ENCODE assay signal across 9 cellular contexts in the genomic region with DNA sequence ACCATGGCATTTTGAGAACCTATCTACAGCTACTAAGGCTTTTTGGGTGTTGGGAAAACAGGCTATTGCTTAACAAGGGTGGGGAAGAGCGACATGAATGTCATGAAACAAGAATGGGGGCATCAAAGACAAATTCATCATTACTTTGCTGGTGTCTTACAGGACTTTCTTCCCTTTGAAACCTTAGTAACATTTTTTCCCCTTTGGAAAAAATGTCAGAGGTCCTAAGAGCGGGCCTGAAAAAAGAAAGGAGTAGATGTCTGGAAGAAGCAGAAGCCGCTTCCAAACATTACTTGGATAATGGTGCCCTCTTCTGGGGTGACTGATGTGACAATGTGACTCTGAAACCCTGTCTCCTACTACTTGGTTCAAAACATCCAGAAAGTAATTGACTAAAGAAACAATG. TPM values are rescaled to one million over a fixed set of nuclear protein-coding genes. Genes with fewer than 3 reads are reported as not detected.
A peak's percentile ranks its signal among the peaks of the same experiment; 100 is the strongest.
DNase-seq lines count a peak whose midpoint lies in the region; ATAC-seq and TF ChIP-seq lines count a peak whose summit lies in the region.
"Had no signal": no experiment of that assay in that cellular context is flagged by ENCODE, and none has a peak within 500 bp of the region (broad histone marks: within the 10 kb centered on the region; RNA-seq: fewer than 3 reads in every experiment).

No MANE protein-coding gene starts in this region.

- peaks cover 8% of the 10 kb centered on the region for H3K4me1 ChIP-seq in GM23248 (ENCODE audit: insufficient read depth)

- peaks cover 5% of the 10 kb centered on the region for H3K36me3 Mint-ChIP-seq in activated CD4-positive, alpha-beta T cell treated with anti-CD3 and anti-CD28 coated beads, Interleukin-2, amount 10 ng/mL, durations not matched to agents 7 days and 5 days (ENCODE audit: low read depth)
- H3K36me3 Mint-ChIP-seq in progenitor cell of endocrine pancreas (ENCODE audit: insufficient read depth), result no peaks in the 10 kb centered on the region
- H3K36me3 Mint-ChIP-seq: mesothelial cell of epicardium had no signal

- H3K27ac Mint-ChIP-seq in activated CD4-positive, alpha-beta T cell treated with anti-CD3 and anti-CD28 coated beads, Interleukin-2, amount 10 ng/mL, durations not matched to agents 7 days and 5 days, result no peak overlapping the region
- no peak overlapping the region for H3K27ac Mint-ChIP-seq in progenitor cell of endocrine pancreas
- H3K27ac Mint-ChIP-seq: mesothelial cell of epicardium had no signal

- in situ Hi-C loops in GM23248 (cut with MboI), result no loop called here

- H3K27me3 Mint-ChIP-seq in activated CD4-positive, alpha-beta T cell treated with anti-CD3 and anti-CD28 coated beads, Interleukin-2, amount 10 ng/mL, durations not matched to agents 7 days and 5 days, result no peaks in the 10 kb centered on the region
- no peaks in the 10 kb centered on the region for H3K27me3 Mint-ChIP-seq in progenitor cell of endocrine pancreas

- ATAC-seq in HG03378 (IDR thresholded peaks at IDR 0.05; ENCODE audit: unreplicated experiment), result no peak

- no peak overlapping the region for H3K9ac ChIP-seq in GM23248

- peaks cover 17% of the 10 kb centered on the region for H3K4me1 Mint-ChIP-seq in activated CD4-positive, alpha-beta T cell treated with anti-CD3 and anti-CD28 coated beads, Interleukin-2, amount 10 ng/mL, durations not matched to agents 7 days and 5 days
- H3K4me1 Mint-ChIP-seq in progenitor cell of endocrine pancreas (ENCODE audit: low read depth), result peaks cover 11% of the 10 kb centered on the region

- peaks cover 11% of the 10 kb centered on the region for H3K79me2 ChIP-seq in GM23248 (ENCODE audit: insufficient read depth)

- DNase-seq in Ammon's horn (ENCODE audit: low spot score), result peak; percentile 86
- peak; percentile 84 for DNase-seq in GM23248
- DNase-seq in NCI-H2227 treated with DMSO at 0.1 percent for 48 hours (lab: John Stamatoyannopoulos, UW), result peak; percentile 68
- peak; percentile 65 for DNase-seq in activated CD4-positive, alpha-beta T cell treated with anti-CD3 and anti-CD28 coated beads, Interleukin-2, amount 10 ng/mL, durations not matched to agents 7 days and 5 days
- DNase-seq in fibroblast of peridontal ligament (ENCODE audit: extremely low read depth), result peak; percentile 87
- DNase-seq in progenitor cell of endocrine pancreas (ENCODE audit: low spot score, unreplicated experiment), result peak; percentile 15
- no peak for DNase-seq in NCI-H187 treated with DMSO at 0.1 percent for 48 hours (lab: John Stamatoyannopoulos, UW)

- peaks cover 8% of the 10 kb centered on the region for H3F3A ChIP-seq in GM23248 (ENCODE audit: insufficient read depth)

- no peak overlapping the region for H3K4me2 ChIP-seq in GM23248 (ENCODE audit: unreplicated experiment)

- no peak overlapping the region for H3K4me3 Mint-ChIP-seq in activated CD4-positive, alpha-beta T cell treated with anti-CD3 and anti-CD28 coated beads, Interleukin-2, amount 10 ng/mL, durations not matched to agents 7 days and 5 days
- no peak overlapping the region for H3K4me3 Mint-ChIP-seq in progenitor cell of endocrine pancreas (ENCODE audit: low read depth)
- H3K4me3 Mint-ChIP-seq: mesothelial cell of epicardium had no signal

- H3K36me3 ChIP-seq in GM23248 (ENCODE audit: low read depth), result no peaks in the 10 kb centered on the region

- no peak overlapping the region for H3K4me3 ChIP-seq in GM23248

- POLR2A ChIA-PET in activated CD4-positive, alpha-beta T cell treated with anti-CD3 and anti-CD28 coated beads, Interleukin-2, amount 10 ng/mL, durations not matched to agents 7 days and 5 days (lab: Charles Lee), result no interaction called here

- peak overlapping the region; percentile 97 for H2AFZ ChIP-seq in GM23248

- TF ChIP-seq CTCF in progenitor cell of endocrine pancreas (IDR thresholded peaks at IDR 0.05; ENCODE audit: unreplicated experiment), result peak; percentile 62

- H4K20me1 ChIP-seq in GM23248 (ENCODE audit: insufficient read depth), result no peaks in the 10 kb centered on the region

- no peaks in the 10 kb centered on the region for H3K9me3 Mint-ChIP-seq in activated CD4-positive, alpha-beta T cell treated with anti-CD3 and anti-CD28 coated beads, Interleukin-2, amount 10 ng/mL, durations not matched to agents 7 days and 5 days
- no peaks in the 10 kb centered on the region for H3K9me3 Mint-ChIP-seq in progenitor cell of endocrine pancreas (ENCODE audit: low read depth)
- H3K9me3 Mint-ChIP-seq: mesothelial cell of epicardium had no signal

- no peak overlapping the region for H3K27ac ChIP-seq in GM23248

- WGBS in GM23248 (ENCODE audit: low coverage in 1 of 2, low lambda C conversion rate in 2 of 2, missing lambda C conversion rate in 2 of 2), 2 experiments, result 32 to 36% methylated on average over 3 of the region's 3 CpGs

- H3K9me3 ChIP-seq in GM23248 (ENCODE audit: low read depth), result no peaks in the 10 kb centered on the region

- H3K9me2 ChIP-seq in GM23248 (ENCODE audit: insufficient read depth), result no peaks in the 10 kb centered on the region

- no peaks in the 10 kb centered on the region for H3K27me3 ChIP-seq in GM23248 (replicated peaks; ENCODE audit: insufficient read depth)

- CTCF ChIA-PET in activated CD4-positive, alpha-beta T cell treated with anti-CD3 and anti-CD28 coated beads, Interleukin-2, amount 10 ng/mL, durations not matched to agents 7 days and 5 days (lab: Charles Lee), result interaction anchor here (0.6 to 0.7 kb wide), 4 partner anchors 9 to 844 kb away, joined by 3 read pairs; no protein-coding TSS in a partner anchor

RNA-seq across cellular contexts. Expression of a gene that starts 3.8 kb away (rescaled TPM):
- 49.0 and 63.4 TPM in 2 replicates for total RNA-seq in GM23248 (2014; rRNA removed; shearing (Covaris generic))
- 40.4 and 43.6 TPM in 2 replicates for polyA plus RNA-seq in GM23248 (2016; fragmentation: Nextera tagmentation; extraction: Ambion mirVana)
- 10 to 100 TPM; 44.6 to 48.6 TPM for total RNA-seq in activated CD4-positive, alpha-beta T cell treated with anti-CD3 and anti-CD28 coated beads, Interleukin-2, amount 10 ng/mL, durations not matched to agents 7 days and 5 days
- 42.3 and 45.3 TPM in 2 replicates for total RNA-seq in progenitor cell of endocrine pancreas

RNA-seq across cellular contexts. Expression of a gene that starts 58.6 kb away (rescaled TPM):
- total RNA-seq in GM23248 (2014; rRNA removed; shearing (Covaris generic)), result 68.2 and 77.8 TPM in 2 replicates
- 24.1 and 24.7 TPM in 2 replicates for polyA plus RNA-seq in GM23248 (2016; fragmentation: Nextera tagmentation; extraction: Ambion mirVana)
- 10 to 100 TPM; 81.6 to 92.4 TPM for total RNA-seq in activated CD4-positive, alpha-beta T cell treated with anti-CD3 and anti-CD28 coated beads, Interleukin-2, amount 10 ng/mL, durations not matched to agents 7 days and 5 days
- 38.2 and 45.6 TPM in 2 replicates for total RNA-seq in progenitor cell of endocrine pancreas
